Comparison of ENCODE assay signal across 14 cellular contexts in genomic region chr17:82544431-82545070, GRCh38. TPM values are rescaled to one million over a fixed set of nuclear protein-coding genes. Genes with fewer than 3 reads are reported as not detected.
DNase-seq lines count a peak whose midpoint lies in the region; ATAC-seq and TF ChIP-seq lines count a peak whose summit lies in the region.
"Had no signal": no experiment of that assay in that cellular context is flagged by ENCODE, and none has a peak within 500 bp of the region (broad histone marks: within the 10 kb centered on the region; RNA-seq: fewer than 3 reads in every experiment).

No MANE protein-coding gene starts in this region.

- H3K4me3 ChIP-seq in esophagus muscularis mucosa (peak overlapping the region; percentile 2 to 5 (median 4)), thoracic aorta (peak overlapping the region; percentile 62)

- H3K4me3 Mint-ChIP-seq in mesothelial cell of epicardium = peak overlapping the region; percentile 25
- H3K4me3 Mint-ChIP-seq: activated naive CD8-positive, alpha-beta T cell treated with anti-CD3 and anti-CD28 coated beads for 36 hours; CD4-positive, alpha-beta memory T cell; HFFc6 had no signal

- no peaks in the 10 kb centered on the region for H3K27me3 Mint-ChIP-seq in mesothelial cell of epicardium (ENCODE audit: low read depth)
- H3K27me3 Mint-ChIP-seq: activated naive CD8-positive, alpha-beta T cell treated with anti-CD3 and anti-CD28 coated beads for 36 hours; CD4-positive, alpha-beta memory T cell had no signal

- no peak for TF ChIP-seq POLR2A in esophagus muscularis mucosa (IDR thresholded peaks at IDR 0.05; ENCODE audit: low read depth)

- H3K27ac ChIP-seq in RWPE1 (peak overlapping the region; percentile 31; the same call in 1 of the 2 replicates), esophagus muscularis mucosa (replicated peaks in 1 of 4) (peak overlapping the region; percentile 11 to 59 (median 46)), thoracic aorta (peak overlapping the region; percentile 69 to 79)

- H3K27me3 ChIP-seq in esophagus muscularis mucosa (no peaks in the 10 kb centered on the region), thoracic aorta (replicated peaks; ENCODE audit: insufficient read depth) (no peaks in the 10 kb centered on the region)

- H3K36me3 ChIP-seq in esophagus muscularis mucosa (no peaks in the 10 kb centered on the region), thoracic aorta (no peaks in the 10 kb centered on the region)

- no peak for TF ChIP-seq EP300 in esophagus muscularis mucosa (IDR thresholded peaks at IDR 0.05)

- ATAC-seq in thoracic aorta (ENCODE audit: insufficient number of reproducible peaks, low FRiP score, low read depth) = no peak
- no peak for ATAC-seq in HG03342 (IDR thresholded peaks at IDR 0.05; ENCODE audit: unreplicated experiment)

- TF ChIP-seq CTCF in RWPE1 (conservative IDR thresholded peaks at IDR 0.05; ENCODE audit: low read depth) = no peak
- TF ChIP-seq CTCF in esophagus muscularis mucosa (IDR thresholded peaks at IDR 0.05) = no peak
- no peak for TF ChIP-seq CTCF in mesothelial cell of epicardium (IDR thresholded peaks at IDR 0.05; ENCODE audit: unreplicated experiment)
- no peak for TF ChIP-seq CTCF in thoracic aorta (IDR thresholded peaks at IDR 0.05)

- peaks cover 8% of the 10 kb centered on the region for H3K36me3 Mint-ChIP-seq in mesothelial cell of epicardium

- H3K4me1 ChIP-seq in esophagus muscularis mucosa (peaks cover 57 to 79% (median 62%) of the 10 kb centered on the region in 4 donors), thoracic aorta (ENCODE audit: control insufficient read depth in 1 of 2, low read depth in 2 of 2) (peaks cover 11 to 32% of the 10 kb centered on the region in 2 donors)

- H3K9me3 ChIP-seq in esophagus muscularis mucosa (no peaks in the 10 kb centered on the region), thoracic aorta (no peaks in the 10 kb centered on the region)

- 75% methylated on average over 16 of the region's 16 CpGs for WGBS in esophagus muscularis mucosa

- H3K27ac Mint-ChIP-seq in mesothelial cell of epicardium = peak overlapping the region; percentile 97
- H3K27ac Mint-ChIP-seq: activated naive CD8-positive, alpha-beta T cell treated with anti-CD3 and anti-CD28 coated beads for 36 hours; HFFc6 had no signal

- CTCF ChIA-PET in RWPE1 (lab: Yijun Ruan, JAX) = interaction anchor here (0.6 to 1.2 kb wide), 3 partner anchors 10 to 78 kb away, joined by 3 to 5 read pairs (median 3); no protein-coding TSS in a partner anchor

- DNase-seq in RWPE1 (ENCODE audit: low spot score) (no peak), esophagus muscularis mucosa (ENCODE audit: extremely low spot score) (no peak), mesothelial cell of epicardium (ENCODE audit: low spot score in 2 of 2, unreplicated experiment in 2 of 2) (no peak), thoracic aorta (ENCODE audit: low spot score) (no peak), NCI-H510A (lab: John Stamatoyannopoulos, UW) (no peak), NCI-H446 (lab: John Stamatoyannopoulos, UW) (no peak)
- DNase-seq: activated naive CD8-positive, alpha-beta T cell treated with anti-CD3 and anti-CD28 coated beads for 36 hours; CD4-positive, alpha-beta memory T cell; HFFc6; NCI-H1092; NCI-H524; stimulated activated CD4-positive, alpha-beta T cell treated with anti-CD3 and anti-CD28 coated beads, Interleukin-4, amount 100 ng/mL, for 4 hours; stimulated activated naive CD4-positive, alpha-beta T cell had no signal

- POLR2A ChIA-PET in RWPE1 (lab: Yijun Ruan, JAX; ENCODE audit: low non-redundant PET) = no interaction called here

- peaks cover 4% of the 10 kb centered on the region for H3K9me3 Mint-ChIP-seq in mesothelial cell of epicardium
- H3K9me3 Mint-ChIP-seq: activated naive CD8-positive, alpha-beta T cell treated with anti-CD3 and anti-CD28 coated beads for 36 hours; CD4-positive, alpha-beta memory T cell; HFFc6 had no signal

- peaks cover 33% of the 10 kb centered on the region for H3K4me1 Mint-ChIP-seq in mesothelial cell of epicardium

- intact Hi-C loops in esophagus muscularis mucosa (cut with DNase I) = no loop called here

RNA-seq across cellular contexts. Expression of gene FOXK2, which starts 25.0 kb away (rescaled TPM):
- total RNA-seq in esophagus muscularis mucosa (10 to 100 TPM; 27.0 to 51.6 (median 45.3) TPM), mesothelial cell of epicardium (88.3 to 92.0 TPM (median 91.7 TPM) in 3 replicates), thoracic aorta (10 to 100 TPM; 34.8 to 85.1 TPM)
